Comparison of ENCODE assay signal across 11 cellular contexts in the genomic region with DNA sequence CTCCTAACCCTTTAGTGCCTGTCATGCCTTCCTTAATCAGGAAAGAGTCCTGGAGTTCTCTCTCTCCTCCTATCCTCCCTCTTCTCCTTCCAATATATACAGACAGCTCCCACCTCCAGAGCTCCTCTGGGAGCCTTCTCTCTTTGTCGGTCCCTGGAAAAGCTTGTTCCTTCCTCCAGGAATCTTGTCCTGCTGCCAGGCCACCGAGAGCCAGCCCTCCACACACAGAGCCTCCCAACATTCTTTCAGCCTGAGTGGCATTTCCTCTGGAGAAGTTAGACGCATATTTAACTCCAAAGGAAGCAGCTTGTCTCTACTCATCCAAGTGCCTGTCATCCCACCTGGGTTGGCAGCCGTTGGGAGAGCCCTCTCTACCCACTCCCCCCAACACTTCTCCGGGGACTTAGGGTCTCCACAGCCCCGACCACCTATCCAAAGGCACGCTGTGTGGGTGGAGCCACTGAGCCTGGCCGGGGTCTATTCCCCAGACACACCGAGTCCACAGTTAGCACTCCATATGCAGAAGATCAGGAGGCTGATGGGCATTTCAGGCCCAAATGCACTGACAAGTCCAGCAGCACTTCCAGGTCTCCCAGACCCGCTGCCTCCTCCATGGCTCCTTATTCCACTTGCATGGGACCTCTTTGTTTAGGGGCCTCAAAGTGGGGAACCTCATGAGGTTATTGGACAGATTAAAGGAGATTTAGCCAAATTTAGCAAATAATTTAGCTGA. TPM values are rescaled to one million over a fixed set of nuclear protein-coding genes. Genes with fewer than 3 reads are reported as not detected.
DNase-seq lines count a peak whose midpoint lies in the region; ATAC-seq and TF ChIP-seq lines count a peak whose summit lies in the region.
"Had no signal": no experiment of that assay in that cellular context is flagged by ENCODE, and none has a peak within 500 bp of the region (broad histone marks: within the 10 kb centered on the region; RNA-seq: fewer than 3 reads in every experiment).

No MANE protein-coding gene starts in this region.

- intact Hi-C loops in natural killer cell (cut with micrococcal nuclease): no loop called here
- intact Hi-C loops in dorsolateral prefrontal cortex (cut with DNase I): no loop called here
- intact Hi-C loops in aorta (cut with DNase I): loop anchor here in 1 of 2 donors (2.0 kb wide), 1 partner anchor 41 kb away; no protein-coding TSS in a partner anchor

- DNase-seq in natural killer cell treated with Interleukin-12 subunit alpha and Interleukin-12 subunit beta and Interleukin-15 and Interleukin-18, amount 100 ng/mL, for 72 hours (ENCODE audit: low spot score): peak; percentile 28
- DNase-seq in natural killer cell (no peak), dorsolateral prefrontal cortex (peak in 4 of 10 donors; percentile 38 to 68 (median 55)), lung microvascular endothelial cell (ENCODE audit: low read depth in 2 of 2) (peak; percentile 74 to 95), aorta (peak; percentile 87 to 91), NOMO-1 treated with DMSO at 0.1 percent for 48 hours (lab: John Stamatoyannopoulos, UW; ENCODE audit: unreplicated experiment) (no peak)

- no peaks in the 10 kb centered on the region for H3K9me3 ChIP-seq in aorta (ENCODE audit: control insufficient read depth, low read length)
- H3K9me3 ChIP-seq: BLaER1 treated with 17β-estradiol and CSF1 and Interleukin-3, amounts not matched to agents 10 nM and 100 nM had no signal

- TF ChIP-seq CTCF in natural killer cell (IDR thresholded peaks at IDR 0.05): no peak
- TF ChIP-seq CTCF in dorsolateral prefrontal cortex (IDR thresholded peaks at IDR 0.05 in 54 of 56, conservative IDR thresholded peaks at IDR 0.05 in 2 of 56; ENCODE audit: low read depth in 1 of 56, partially characterized antibody in 56 of 56): no peak

- H3K4me1 ChIP-seq in aorta (ENCODE audit: control insufficient read depth in 1 of 2, insufficient read depth in 2 of 2, low read length in 2 of 2): peaks cover 0 to 16% of the 10 kb centered on the region in 2 donors

- no peaks in the 10 kb centered on the region for H3K36me3 ChIP-seq in aorta (ENCODE audit: control insufficient read depth in 1 of 2, insufficient read depth in 2 of 2, low read length in 1 of 2)
- H3K36me3 ChIP-seq: BLaER1 treated with 17β-estradiol and CSF1 and Interleukin-3, amounts not matched to agents 10 nM and 100 nM had no signal

- H3K27ac ChIP-seq in dorsolateral prefrontal cortex (peak overlapping the region in 58 of 59 donors; percentile 12 to 93 (median 77)), aorta (ENCODE audit: low read depth in 1 of 2, low read length in 2 of 2) (peak overlapping the region; percentile 57 to 83)
- H3K27ac ChIP-seq: BLaER1 treated with 17β-estradiol and CSF1 and Interleukin-3, amounts not matched to agents 10 nM and 100 nM had no signal

- no peak overlapping the region for H3K27ac Mint-ChIP-seq in natural killer cell treated with Interleukin-12 subunit alpha and Interleukin-12 subunit beta and Interleukin-15 and Interleukin-18, amount 100 ng/mL, for 72 hours
- no peak overlapping the region for H3K27ac Mint-ChIP-seq in natural killer cell
- H3K27ac Mint-ChIP-seq: activated naive CD8-positive, alpha-beta T cell had no signal

- no peak overlapping the region for H3K4me3 Mint-ChIP-seq in natural killer cell treated with Interleukin-12 subunit alpha and Interleukin-12 subunit beta and Interleukin-15 and Interleukin-18, amount 100 ng/mL, for 72 hours
- no peak overlapping the region for H3K4me3 Mint-ChIP-seq in natural killer cell
- H3K4me3 Mint-ChIP-seq: activated naive CD8-positive, alpha-beta T cell; IgD-negative memory B cell had no signal

- H3K27me3 ChIP-seq in dorsolateral prefrontal cortex (no peaks in the 10 kb centered on the region), aorta (ENCODE audit: control insufficient read depth in 1 of 2, insufficient read depth in 2 of 2, low read length in 1 of 2) (no peaks in the 10 kb centered on the region)
- H3K27me3 ChIP-seq: BLaER1 treated with 17β-estradiol and CSF1 and Interleukin-3, amounts not matched to agents 10 nM and 100 nM had no signal

- H3K36me3 Mint-ChIP-seq in natural killer cell treated with Interleukin-12 subunit alpha and Interleukin-12 subunit beta and Interleukin-15 and Interleukin-18, amount 100 ng/mL, for 72 hours: no peaks in the 10 kb centered on the region
- no peaks in the 10 kb centered on the region for H3K36me3 Mint-ChIP-seq in natural killer cell
- H3K36me3 Mint-ChIP-seq: activated naive CD8-positive, alpha-beta T cell; IgD-negative memory B cell had no signal

- 9 to 14% methylated on average over 10 of the region's 10 CpGs for WGBS in aorta, 2 donors

- H3K4me1 Mint-ChIP-seq in natural killer cell treated with Interleukin-12 subunit alpha and Interleukin-12 subunit beta and Interleukin-15 and Interleukin-18, amount 100 ng/mL, for 72 hours (ENCODE audit: low read depth in 2 of 2): no peaks in the 10 kb centered on the region
- H3K4me1 Mint-ChIP-seq in natural killer cell: no peaks in the 10 kb centered on the region
- H3K4me1 Mint-ChIP-seq: IgD-negative memory B cell had no signal

- H3K9me3 Mint-ChIP-seq in natural killer cell treated with Interleukin-12 subunit alpha and Interleukin-12 subunit beta and Interleukin-15 and Interleukin-18, amount 100 ng/mL, for 72 hours: no peaks in the 10 kb centered on the region
- H3K9me3 Mint-ChIP-seq in natural killer cell: no peaks in the 10 kb centered on the region

- ATAC-seq in natural killer cell treated with Interleukin-12 subunit alpha and Interleukin-12 subunit beta and Interleukin-15 and Interleukin-18, amount 100 ng/mL, for 72 hours: no peak
- ATAC-seq in natural killer cell (no peak), aorta (ENCODE audit: low FRiP score) (peak; percentile 36), HG03469 (IDR thresholded peaks at IDR 0.05; ENCODE audit: unreplicated experiment) (no peak), GM19035 (IDR thresholded peaks at IDR 0.05; ENCODE audit: unreplicated experiment) (no peak)

- no peaks in the 10 kb centered on the region for H3K27me3 Mint-ChIP-seq in natural killer cell treated with Interleukin-12 subunit alpha and Interleukin-12 subunit beta and Interleukin-15 and Interleukin-18, amount 100 ng/mL, for 72 hours
- no peaks in the 10 kb centered on the region for H3K27me3 Mint-ChIP-seq in natural killer cell (ENCODE audit: low read depth in 2 of 2)

- H3K4me3 ChIP-seq in dorsolateral prefrontal cortex (no peak overlapping the region), aorta (ENCODE audit: low read length in 2 of 2) (no peak overlapping the region)
- H3K4me3 ChIP-seq: BLaER1 treated with 17β-estradiol and CSF1 and Interleukin-3, amounts not matched to agents 10 nM and 100 nM had no signal

RNA-seq across cellular contexts. Expression of gene DKK3, which starts 31.1 kb away (rescaled TPM):
- total RNA-seq in natural killer cell treated with Interleukin-12 subunit alpha and Interleukin-12 subunit beta and Interleukin-15 and Interleukin-18, amount 100 ng/mL, for 72 hours: not detected
- under 1 TPM in 2 of 3 donors, not detected in 1; 0.16 to 0.70 TPM for total RNA-seq in natural killer cell
- 1,000 to 10,000 TPM in 9 of 120 experiments, 100 to 1,000 TPM in 111; 391 to 1,132 (median 804) TPM for total RNA-seq in dorsolateral prefrontal cortex
- total RNA-seq in lung microvascular endothelial cell: 219 and 225 TPM in 2 replicates
- total RNA-seq in aorta: 100 to 1,000 TPM; 250 to 313 TPM
- 100 to 1,000 TPM; 471 to 938 TPM for polyA plus RNA-seq in aorta
- polyA plus RNA-seq: IgD-negative memory B cell had no signal

Comparison
In these comparisons a context has a peak if more than half of its experiments do, and no peak if none do; other contexts are left out.
1. DNase-seq: peak in natural killer cell treated with Interleukin-12 subunit alpha and Interleukin-12 subunit beta and Interleukin-15 and Interleukin-18, amount 100 ng/mL, for 72 hours (single experiment), lung microvascular endothelial cell (2 of 2) and aorta (2 of 2); none in natural killer cell (single experiment) and NOMO-1 treated with DMSO at 0.1 percent for 48 hours (single experiment).
2. RNA of gene DKK3, which starts 31.1 kb away (total RNA-seq): 391 to 1,132 TPM in dorsolateral prefrontal cortex, 250 to 313 TPM in aorta and 219 to 225 TPM in lung microvascular endothelial cell; 0.16 to 0.70 TPM in natural killer cell and not detected in natural killer cell treated with Interleukin-12 subunit alpha and Interleukin-12 subunit beta and Interleukin-15 and Interleukin-18, amount 100 ng/mL, for 72 hours; every median in the first group is over 100 times any median in the second.